Comparison of ENCODE assay signal across 11 cellular contexts in the genomic region with DNA sequence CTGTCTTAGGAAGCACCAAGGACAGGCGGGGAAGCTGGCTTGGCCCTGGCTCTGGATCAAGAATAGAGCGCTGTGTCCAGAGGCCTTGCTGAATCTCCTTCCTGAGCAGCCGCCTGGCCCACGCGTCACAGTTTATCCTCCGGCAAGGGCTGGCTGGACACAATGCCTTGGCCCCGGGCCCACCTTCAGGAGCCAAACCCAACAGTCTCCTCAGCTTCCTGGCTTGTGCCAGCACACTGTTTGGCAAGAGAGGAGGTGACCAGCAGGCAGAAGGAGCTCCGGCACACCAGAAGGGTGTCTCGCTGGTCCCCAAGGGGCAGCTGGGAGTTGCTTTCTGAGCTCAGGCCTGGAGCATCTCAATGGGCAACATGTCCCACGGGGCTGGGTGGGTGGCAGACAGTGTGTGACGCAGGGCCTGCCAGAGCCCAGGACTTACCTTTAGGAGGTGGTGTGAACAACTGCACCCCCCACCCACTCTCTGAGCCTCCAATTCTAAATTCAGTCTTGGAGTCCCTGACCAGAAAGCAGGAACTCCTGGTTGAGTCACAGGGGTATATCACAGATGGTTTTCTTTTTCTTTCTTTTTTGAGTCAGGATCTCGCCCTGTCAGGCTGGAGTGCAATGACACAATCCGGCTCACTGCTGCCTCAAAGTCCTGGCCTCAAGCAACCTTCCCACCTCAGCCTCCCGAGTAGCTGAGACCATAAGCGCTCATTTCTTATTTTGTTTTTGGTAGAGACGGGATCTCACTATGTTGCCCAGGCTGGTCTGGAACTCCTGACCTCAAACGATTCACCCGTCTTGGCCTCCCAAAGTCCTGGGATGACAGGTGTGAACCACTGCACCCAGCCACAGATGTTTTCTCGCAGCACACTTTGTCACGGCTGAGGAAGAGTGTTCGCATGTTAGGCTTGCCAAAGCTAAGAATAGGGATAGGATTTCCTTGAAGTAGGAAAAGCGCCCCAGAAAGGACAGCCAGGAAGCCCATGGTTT.
A peak's percentile ranks its signal among the peaks of the same experiment; 100 is the strongest.
DNase-seq lines count a peak whose midpoint lies in the region; ATAC-seq and TF ChIP-seq lines count a peak whose summit lies in the region.
"Had no signal": no experiment of that assay in that cellular context is flagged by ENCODE, and none has a peak within 500 bp of the region (broad histone marks: within the 10 kb centered on the region; RNA-seq: fewer than 3 reads in every experiment).

No MANE protein-coding gene starts in this region.

- H3K23ac ChIP-seq in neuronal stem cell (ENCODE audit: low read depth, low read length, poor library complexity) = no peak overlapping the region

- no peaks in the 10 kb centered on the region for H3K79me1 ChIP-seq in neuronal stem cell (ENCODE audit: low read depth, low read length)

- no peak overlapping the region for H2AK5ac ChIP-seq in neuronal stem cell (ENCODE audit: low read depth, low read length)

- H2BK5ac ChIP-seq in neuronal stem cell (ENCODE audit: low read length) = no peak overlapping the region

- POLR2A ChIA-PET in HEK293T (lab: Yijun Ruan, JAX) = interaction anchor here (1.2 kb wide), 1 partner anchor 19 kb away, joined by 3 read pairs; no protein-coding TSS in a partner anchor

- no peak overlapping the region for H4K91ac ChIP-seq in neuronal stem cell (ENCODE audit: low read depth, low read length, poor library complexity)

- no CpG with 5 or more reads among the region's 22 CpGs for WGBS in neuronal stem cell (ENCODE audit: extremely low coverage in 2 of 2, insufficient read length in 2 of 2, insufficient replicate concordance in 1 of 2), 2 donors

- H3K4me2 ChIP-seq in neuronal stem cell (ENCODE audit: insufficient read depth, low read length, poor library complexity, severe bottlenecking) = no peak overlapping the region

- H3K27ac ChIP-seq in neuronal stem cell (replicated peaks; ENCODE audit: low read length) = no peak overlapping the region

- H3K4me3 ChIP-seq in AG09309 (ENCODE audit: control insufficient read depth, low read depth, low read length) (no peak overlapping the region), neuronal stem cell (ENCODE audit: low read length in 2 of 2) (no peak overlapping the region)

- no peak for ATAC-seq in GM18907 (IDR thresholded peaks at IDR 0.05; ENCODE audit: unreplicated experiment)

- H3K9ac ChIP-seq in neuronal stem cell (ENCODE audit: low read depth, low read length, poor library complexity) = no peak overlapping the region

- peaks cover 0 to 6% (median 0%) of the 10 kb centered on the region in 3 experiments for H3K27me3 ChIP-seq in neuronal stem cell (ENCODE audit: control insufficient read depth in 3 of 3, insufficient read depth in 3 of 3, low read depth in 1 of 3, low read length in 3 of 3)

- H2BK12ac ChIP-seq in neuronal stem cell (ENCODE audit: low read length) = no peak overlapping the region

- no peak overlapping the region for H2BK120ac ChIP-seq in neuronal stem cell (ENCODE audit: low read depth, low read length)

- H4K8ac ChIP-seq in neuronal stem cell (ENCODE audit: low read depth, low read length) = no peak overlapping the region

- TF ChIP-seq CTCF in AG09309 (IDR thresholded peaks at IDR 0.05; ENCODE audit: control insufficient read depth, insufficient read depth, low read depth, low read length, missing control alignments) = no peak

- H3K18ac ChIP-seq in neuronal stem cell (ENCODE audit: low read length) = peak overlapping the region; percentile 80

- H3K4ac ChIP-seq in neuronal stem cell (ENCODE audit: low read length) = no peak overlapping the region

- no peak overlapping the region for H2BK15ac ChIP-seq in neuronal stem cell (ENCODE audit: low read length)

- H3K14ac ChIP-seq in neuronal stem cell (ENCODE audit: low read length) = no peak overlapping the region

- H3K9me3 ChIP-seq in neuronal stem cell (replicated peaks in 1 of 2; ENCODE audit: control insufficient read depth in 2 of 2, insufficient read depth in 1 of 2, low read depth in 1 of 2, low read length in 2 of 2) = no peaks in the 10 kb centered on the region

- CTCF ChIA-PET in HEK293T (lab: Yijun Ruan, JAX) = interaction anchor here (1.2 kb wide), 1 partner anchor 30 kb away, joined by 3 read pairs; no protein-coding TSS in a partner anchor

- H2AFZ ChIP-seq in neuronal stem cell (ENCODE audit: low read length) = no peak overlapping the region

- H3K36me3 ChIP-seq in neuronal stem cell (replicated peaks in 1 of 2; ENCODE audit: control insufficient read depth in 2 of 2, insufficient read depth in 2 of 2, low read length in 2 of 2) = no peaks in the 10 kb centered on the region

- DNase-seq in AG09309 (ENCODE audit: low read depth) (peak; percentile 57), NCI-H1092 (lab: John Stamatoyannopoulos, UW) (peak; percentile 49), dermis blood vessel endothelial cell (peak; percentile 93), neuronal stem cell (ENCODE audit: low spot score) (no peak), HUDEP-2 (lab: John Stamatoyannopoulos, UW; ENCODE audit: unreplicated experiment in 76 of 76) (no peak), Kasumi-1 (lab: John Stamatoyannopoulos, UW) (no peak), HEK293T (ENCODE audit: extremely low spot score) (no peak)
- DNase-seq: DND-41, erythroblast, NCI-H2171 had no signal

- no peaks in the 10 kb centered on the region for H3K4me1 ChIP-seq in neuronal stem cell (ENCODE audit: control insufficient read depth in 2 of 2, insufficient read depth in 1 of 2, low read depth in 1 of 2, low read length in 2 of 2)

TF ChIP-seq in HEK293T, 16 proteins besides CTCF, POLR2A, EP300 and RAD21:
- no peak for TF ChIP-seq ELF4 (IDR thresholded peaks at IDR 0.05)
- no peak for TF ChIP-seq LEF1 (IDR thresholded peaks at IDR 0.05; ENCODE audit: borderline replicate concordance)
- TF ChIP-seq ARNT (IDR thresholded peaks at IDR 0.05) = no peak
- no peak for TF ChIP-seq FOXA1 (IDR thresholded peaks at IDR 0.05)
- no peak for TF ChIP-seq HDGF (IDR thresholded peaks at IDR 0.05; ENCODE audit: borderline replicate concordance)
- TF ChIP-seq NFRKB (IDR thresholded peaks at IDR 0.05) = no peak

Comparison
In these comparisons a context has a peak if more than half of its experiments do, and no peak if none do; other contexts are left out.
1. DNase-seq: peak in AG09309 (single experiment), NCI-H1092 (single experiment) and dermis blood vessel endothelial cell (single experiment); none in neuronal stem cell (single experiment), HUDEP-2 (0 of 76), Kasumi-1 (0 of 2) and HEK293T (single experiment).